ENCODE assay signal across 8 cellular contexts in genomic region chr6:111711476-111711875, GRCh38.
A peak's percentile ranks its signal among the peaks of the same experiment; 100 is the strongest.
DNase-seq lines count a peak whose midpoint lies in the region; ATAC-seq and TF ChIP-seq lines count a peak whose summit lies in the region.

No MANE protein-coding gene starts in this region.

- DNase-seq in DMS153 treated with DMSO at 0.1 percent for 48 hours (lab: John Stamatoyannopoulos, UW; ENCODE audit: unreplicated experiment) (peak; percentile 88), NCI-H446 treated with DMSO at 0.1 percent for 48 hours (lab: John Stamatoyannopoulos, UW) (peak; percentile 69), osteoblast (ENCODE audit: insufficient read length, low spot score, missing footprints) (no peak), amniotic stem cell (lab: John Stamatoyannopoulos, UW) (no peak), islet precursor cell (no peak)
- DNase-seq in effector memory CD8-positive, alpha-beta T cell = no peak

- peaks cover 2% of the 10 kb centered on the region for H3K79me2 ChIP-seq in osteoblast (ENCODE audit: insufficient read depth, low read length)

- peaks cover 77% of the 10 kb centered on the region for H3K36me3 Mint-ChIP-seq in effector memory CD8-positive, alpha-beta T cell (ENCODE audit: insufficient read depth)

- ATAC-seq in effector memory CD8-positive, alpha-beta T cell (replicated peaks) = no peak
- no peak for ATAC-seq in GM19395 (IDR thresholded peaks at IDR 0.05; ENCODE audit: unreplicated experiment)
- no peak for ATAC-seq in GM19455 (IDR thresholded peaks at IDR 0.05; ENCODE audit: unreplicated experiment)

- H3K9me3 Mint-ChIP-seq in effector memory CD8-positive, alpha-beta T cell = no peaks in the 10 kb centered on the region

- no peaks in the 10 kb centered on the region for H3K9me3 ChIP-seq in osteoblast (ENCODE audit: low read depth, low read length)

- peak overlapping the region; percentile 17 to 22 for H3K4me3 Mint-ChIP-seq in effector memory CD8-positive, alpha-beta T cell

- H3K27ac Mint-ChIP-seq in effector memory CD8-positive, alpha-beta T cell = peak overlapping the region; percentile 95

- H3K4me1 ChIP-seq in osteoblast (ENCODE audit: insufficient read depth, low read length) = peaks cover 7% of the 10 kb centered on the region

- H4K20me1 ChIP-seq in osteoblast (ENCODE audit: insufficient read depth, low read length) = no peaks in the 10 kb centered on the region

- H3K4me3 ChIP-seq in osteoblast (ENCODE audit: insufficient read depth, low read length) = no peak overlapping the region

- TF ChIP-seq CTCF in osteoblast (IDR thresholded peaks at IDR 0.05; ENCODE audit: extremely low read depth, low read depth, low read length) = no peak

- H3K4me2 ChIP-seq in osteoblast (ENCODE audit: insufficient read depth, low read length) = no peak overlapping the region

- H3K36me3 ChIP-seq in osteoblast (ENCODE audit: insufficient read depth, low read length) = peaks cover 36% of the 10 kb centered on the region

- H3K27ac ChIP-seq in osteoblast (ENCODE audit: low read depth, low read length) = peak overlapping the region; percentile 37

- peaks cover 38 to 68% of the 10 kb centered on the region in 2 donors for H3K4me1 Mint-ChIP-seq in effector memory CD8-positive, alpha-beta T cell (ENCODE audit: low read depth in 2 of 2)

- no peaks in the 10 kb centered on the region for H3K27me3 ChIP-seq in osteoblast (ENCODE audit: insufficient read depth, low read length)

- no peaks in the 10 kb centered on the region for H3K27me3 Mint-ChIP-seq in effector memory CD8-positive, alpha-beta T cell

- no peak overlapping the region for H2AFZ ChIP-seq in osteoblast (ENCODE audit: low read length)

Comparison
In these comparisons a context has a peak if more than half of its experiments do, and no peak if none do; other contexts are left out.
1. DNase-seq: peak in DMS153 treated with DMSO at 0.1 percent for 48 hours (single experiment) and NCI-H446 treated with DMSO at 0.1 percent for 48 hours (single experiment); none in effector memory CD8-positive, alpha-beta T cell (0 of 3), osteoblast (single experiment), amniotic stem cell (single experiment) and islet precursor cell (single experiment).